8 cellular contexts compared by ENCODE assay signal in the genomic region with DNA sequence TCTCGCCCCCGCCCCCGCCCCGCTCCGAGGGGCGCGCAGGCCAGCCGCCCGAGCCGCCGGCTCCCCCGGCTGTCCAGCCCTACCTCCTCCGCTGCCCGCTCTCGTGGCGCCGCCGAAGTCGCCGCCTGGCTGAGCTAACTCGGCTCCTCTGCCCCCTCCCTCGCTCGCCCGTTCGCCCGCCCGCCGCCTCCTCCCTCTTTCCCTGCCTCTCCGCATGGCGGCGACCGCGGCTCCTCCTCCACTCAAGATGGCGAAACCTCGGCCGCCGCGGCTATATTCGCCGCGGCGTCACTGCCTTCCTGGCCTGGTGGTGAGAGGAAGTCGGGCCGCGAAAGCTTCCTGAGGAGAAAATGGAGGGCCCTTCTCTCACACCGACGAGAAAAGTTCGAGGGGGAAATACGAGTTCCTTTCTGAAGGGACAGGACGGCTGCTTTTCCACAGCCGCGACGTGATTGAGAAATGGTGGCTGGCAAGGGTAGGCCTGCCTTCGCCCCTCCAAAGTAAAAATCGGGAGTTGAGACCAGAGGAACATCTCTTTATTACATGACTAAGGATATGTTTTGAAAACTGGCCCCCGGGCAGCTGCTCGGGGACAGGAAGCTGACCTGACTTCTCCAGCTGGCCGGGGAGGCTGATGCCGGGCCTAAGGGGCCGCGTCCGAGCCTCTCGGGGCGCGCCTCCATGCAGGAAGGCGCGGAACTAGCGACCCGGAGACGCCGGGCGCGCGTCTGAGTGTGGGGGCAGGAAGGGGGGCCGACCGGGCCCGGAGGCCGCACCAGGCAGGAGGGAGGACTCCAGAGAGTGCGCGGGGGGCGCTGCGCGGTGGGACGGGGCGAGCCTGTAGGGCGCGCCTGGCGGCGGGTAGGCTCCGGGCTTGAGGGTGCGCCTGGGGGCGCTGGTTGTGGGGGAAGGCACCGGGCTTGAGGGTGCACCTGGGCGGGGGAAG. TPM values are rescaled to one million over a fixed set of nuclear protein-coding genes. Genes with fewer than 3 reads are reported as not detected.
DNase-seq lines count a peak whose midpoint lies in the region; ATAC-seq and TF ChIP-seq lines count a peak whose summit lies in the region.

A gene with protein sequence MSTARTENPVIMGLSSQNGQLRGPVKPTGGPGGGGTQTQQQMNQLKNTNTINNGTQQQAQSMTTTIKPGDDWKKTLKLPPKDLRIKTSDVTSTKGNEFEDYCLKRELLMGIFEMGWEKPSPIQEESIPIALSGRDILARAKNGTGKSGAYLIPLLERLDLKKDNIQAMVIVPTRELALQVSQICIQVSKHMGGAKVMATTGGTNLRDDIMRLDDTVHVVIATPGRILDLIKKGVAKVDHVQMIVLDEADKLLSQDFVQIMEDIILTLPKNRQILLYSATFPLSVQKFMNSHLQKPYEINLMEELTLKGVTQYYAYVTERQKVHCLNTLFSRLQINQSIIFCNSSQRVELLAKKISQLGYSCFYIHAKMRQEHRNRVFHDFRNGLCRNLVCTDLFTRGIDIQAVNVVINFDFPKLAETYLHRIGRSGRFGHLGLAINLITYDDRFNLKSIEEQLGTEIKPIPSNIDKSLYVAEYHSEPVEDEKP (minus strand): TSS at position 150 of the 946 bp plus-strand sequence. CDS start 4,913 bp downstream, outside the sequence.

- H3K36me3 Mint-ChIP-seq in Calu3 (ENCODE audit: insufficient read depth, unreplicated experiment) (peaks cover 50% of the 10 kb centered on the region), nephron (ENCODE audit: low read depth) (peaks cover 9% of the 10 kb centered on the region)

- intact Hi-C loops in Calu3 (cut with micrococcal nuclease; ENCODE audit: unreplicated experiment), result no loop called here

- TF ChIP-seq CTCF in Calu3 (IDR thresholded peaks at IDR 0.05; ENCODE audit: unreplicated experiment) (no peak), LNCAP (IDR thresholded peaks at IDR 0.05) (0 out of 2 replicates have a peak, but pooled peaks have one; percentile 13), fibroblast of pulmonary artery (IDR thresholded peaks at IDR 0.05; ENCODE audit: low read length, missing control alignments) (peak; percentile 16), nephron (IDR thresholded peaks at IDR 0.05; ENCODE audit: unreplicated experiment in 3 of 3) (no peak)

- no peaks in the 10 kb centered on the region for H3K9me3 Mint-ChIP-seq in Calu3 (ENCODE audit: low read depth, unreplicated experiment)
- H3K9me3 Mint-ChIP-seq in nephron, result no peaks in the 10 kb centered on the region

- DNase-seq in Calu3 (peak; percentile 84), SHP77 (lab: John Stamatoyannopoulos, UW) (peak; percentile 72), fibroblast of pulmonary artery (ENCODE audit: low read depth) (peak; percentile 89)
- DNase-seq in activated effector memory CD4-positive, alpha-beta T cell treated with Interleukin-2 at 50 U/mL for 16 hours, result peak; percentile 87
- peak; percentile 90 for DNase-seq in stimulated activated naive CD4-positive, alpha-beta T cell treated with Interleukin-2 at 50 U/mL for 16 hours (lab: John Stamatoyannopoulos, UW)

- H3K4me3 ChIP-seq in fibroblast of pulmonary artery (replicated peaks; ENCODE audit: low read depth, low read length), result peak within 1 kb of the TSS; percentile 96

- no peaks in the 10 kb centered on the region for H3K4me1 Mint-ChIP-seq in Calu3 (ENCODE audit: low read depth, unreplicated experiment)
- peaks cover 24% of the 10 kb centered on the region for H3K4me1 Mint-ChIP-seq in nephron

- H3K27me3 Mint-ChIP-seq in Calu3 (ENCODE audit: unreplicated experiment), result no peaks in the 10 kb centered on the region
- H3K27me3 Mint-ChIP-seq in nephron (ENCODE audit: low read depth), result no peaks in the 10 kb centered on the region

- CTCF ChIA-PET in Calu3 (lab: Charles Lee), result interaction anchor here (0.6 to 1.8 kb wide), 7 partner anchors 78 to 524 kb away, joined by 3 to 8 read pairs (median 5); a partner anchor contains a TSS

- no TSS peak for BruUV-seq in Calu3 (replicated peaks; lab: Mats Ljungman, UMichigan)

- ATAC-seq in GM21717 (IDR thresholded peaks at IDR 0.05; ENCODE audit: unreplicated experiment), result peak; percentile 39

- peak within 1 kb of the TSS; percentile 69 for H3K27ac Mint-ChIP-seq in Calu3 (ENCODE audit: unreplicated experiment)
- H3K27ac Mint-ChIP-seq in nephron, result peak within 1 kb of the TSS; percentile 100

- H3K4me3 Mint-ChIP-seq in Calu3 (ENCODE audit: low read depth, unreplicated experiment) (peak within 1 kb of the TSS; percentile 83), nephron (peak within 1 kb of the TSS; percentile 95 to 99 (median 99))

RNA-seq across cellular contexts. Expression of the gene that starts here (rescaled TPM):
- 82.4 and 84.3 TPM in 2 replicates for total RNA-seq in Calu3 (2022)

Comparison
In these comparisons a context has a peak if more than half of its experiments do, and no peak if none do; other contexts are left out.
1. Peak in every context shown above with its lines: DNase-seq, ATAC-seq and H3K4me3 ChIP-seq.
2. CTCF ChIP-seq: peak in LNCAP (single experiment) and fibroblast of pulmonary artery (single experiment); none in Calu3 (single experiment) and nephron (0 of 3).